Comparison of ENCODE assay signal across 23 cellular contexts in the genomic region with DNA sequence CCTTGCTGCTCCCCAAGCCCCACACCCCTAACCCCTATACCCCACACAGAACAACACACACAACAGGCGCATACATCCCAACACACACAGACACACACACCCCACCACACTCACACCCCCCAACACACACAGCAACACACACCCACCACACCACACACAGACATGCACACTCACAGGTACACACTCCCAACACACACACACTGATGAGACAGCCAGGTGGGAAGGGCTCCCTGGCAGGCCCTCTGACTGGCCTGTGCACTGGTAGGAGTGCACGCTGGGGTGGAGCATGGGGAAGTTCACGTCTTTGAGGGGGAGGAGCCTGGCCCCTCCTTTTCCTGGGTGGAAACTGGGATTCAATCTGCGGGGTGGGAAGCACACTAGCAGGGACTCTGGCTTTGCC.
DNase-seq lines count a peak whose midpoint lies in the region; ATAC-seq and FAIRE-seq lines count a peak whose summit lies in the region.
"Had no signal": no experiment of that assay in that cellular context is flagged by ENCODE, and none has a peak within 500 bp of the region (broad histone marks: within the 10 kb centered on the region; RNA-seq: fewer than 3 reads in every experiment).

No MANE protein-coding gene starts in this region.

- intact Hi-C loops in sciatic nerve (cut with DNase I), result no loop called here

- FAIRE-seq in HTR-8/SVneo (lab: Jason Lieb, UNC), result peak; percentile 66
- FAIRE-seq: endometrium had no signal

- peak; percentile 32 for DNase-seq in NCI-H82 (lab: John Stamatoyannopoulos, UW)
- DNase-seq in NCI-H82 treated with DMSO at 0.1 percent for 48 hours (lab: John Stamatoyannopoulos, UW; ENCODE audit: unreplicated experiment), result no peak
- DNase-seq in HTR-8/SVneo (ENCODE audit: insufficient read length, low spot score), result no peak
- DNase-seq in left lobe of liver (ENCODE audit: low spot score), result no peak
- no peak for DNase-seq in sciatic nerve (ENCODE audit: low spot score)
- no peak for DNase-seq in NCI-H1048 (lab: John Stamatoyannopoulos, UW)
- DNase-seq: activated CD4-positive, alpha-beta T cell treated with anti-CD3 and anti-CD28 coated beads, Interleukin-2, amount 10 ng/mL, durations not matched to agents 24 days and 14 days; activated effector memory CD4-positive, alpha-beta T cell treated with Interleukin-2 at 50 U/mL for 16 hours; BE2C; brain microvascular endothelial cell; EL; heart right ventricle; KBM-7; NCI-H187; NCI-H226; NCI-H774; PC-9; posterior cingulate gyrus; stimulated activated CD4-positive, alpha-beta T cell treated with anti-CD3 and anti-CD28 coated beads, Interleukin-2, amount 100 ng/mL, for 48 hours; uterus had no signal

- ATAC-seq in left lobe of liver, result peak; percentile 16
- ATAC-seq in sciatic nerve, result peak; percentile 44
- ATAC-seq in HG03571 (IDR thresholded peaks at IDR 0.05; ENCODE audit: unreplicated experiment), result no peak
- ATAC-seq in HG03342 (IDR thresholded peaks at IDR 0.05; ENCODE audit: unreplicated experiment), result no peak

Comparison
In these comparisons a context has a peak if more than half of its experiments do, and no peak if none do; other contexts are left out.
1. ATAC-seq: peak in left lobe of liver (single experiment) and sciatic nerve (single experiment); none in HG03571 (single experiment) and HG03342 (single experiment).